Comparison of ENCODE assay signal across 19 cellular contexts in the genomic region with DNA sequence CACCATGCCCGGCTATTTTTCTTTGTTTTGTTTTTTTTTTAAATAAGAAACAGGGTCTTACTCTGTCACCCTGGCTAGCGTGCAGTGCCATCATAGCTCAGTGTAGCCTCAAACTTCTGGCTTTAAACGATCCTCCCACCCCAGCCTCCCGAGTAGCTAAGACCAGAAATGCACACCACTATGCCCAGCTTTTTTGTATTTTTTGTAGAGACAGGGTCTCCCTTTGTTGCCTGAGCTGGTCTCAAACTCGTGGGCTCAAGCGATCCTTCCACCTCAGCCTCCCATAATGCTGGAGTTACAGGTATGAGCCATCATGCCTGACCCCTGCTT. TPM values are rescaled to one million over a fixed set of nuclear protein-coding genes. Genes with fewer than 3 reads are reported as not detected.
A peak's percentile ranks its signal among the peaks of the same experiment; 100 is the strongest.
DNase-seq lines count a peak whose midpoint lies in the region; ATAC-seq and TF ChIP-seq lines count a peak whose summit lies in the region.
"Had no signal": no experiment of that assay in that cellular context is flagged by ENCODE, and none has a peak within 500 bp of the region (broad histone marks: within the 10 kb centered on the region; RNA-seq: fewer than 3 reads in every experiment).

No MANE protein-coding gene starts in this region.

- no peaks in the 10 kb centered on the region for H3K4me1 ChIP-seq in CD4-positive, CD25-positive, alpha-beta regulatory T cell (ENCODE audit: control insufficient read depth, insufficient read depth, low read length, poor library complexity, severe bottlenecking)
- peaks cover 7 to 16% of the 10 kb centered on the region in 2 donors for H3K4me1 ChIP-seq in thyroid gland

- H3K27ac ChIP-seq in CD4-positive, CD25-positive, alpha-beta regulatory T cell (ENCODE audit: insufficient read depth, low read length, poor library complexity, severe bottlenecking), result no peak overlapping the region
- peak overlapping the region in 2 of 3 donors; percentile 58 to 73 for H3K27ac ChIP-seq in thyroid gland

- H3K4me3 ChIP-seq in CD4-positive, CD25-positive, alpha-beta regulatory T cell (ENCODE audit: low read depth, low read length), result no peak overlapping the region
- H3K4me3 ChIP-seq in thyroid gland (replicated peaks in 1 of 3), result no peak overlapping the region

- no peaks in the 10 kb centered on the region for H3K9me3 ChIP-seq in CD4-positive, CD25-positive, alpha-beta regulatory T cell (ENCODE audit: control insufficient read depth in 2 of 2, low read length in 2 of 2)
- no peaks in the 10 kb centered on the region for H3K9me3 ChIP-seq in thyroid gland
- H3K9me3 ChIP-seq: BE2C had no signal

- intact Hi-C loops in thyroid gland (cut with DNase I), result no loop called here

- peaks cover 37% of the 10 kb centered on the region for H3K36me3 Mint-ChIP-seq in CD4-positive, CD25-positive, alpha-beta regulatory T cell
- H3K36me3 Mint-ChIP-seq in brain, result peaks cover 29% of the 10 kb centered on the region

- no peak for DNase-seq in CD4-positive, CD25-positive, alpha-beta regulatory T cell
- peak; percentile 12 for DNase-seq in mesenteric fat pad (ENCODE audit: low spot score)
- no peak for DNase-seq in thyroid gland
- DNase-seq in DMS53 (lab: John Stamatoyannopoulos, UW), result no peak
- no peak for DNase-seq in NCI-H187 (lab: John Stamatoyannopoulos, UW)
- DNase-seq: BE2C; Calu3; CD4-positive, alpha-beta T cell; DMS79; KG1; MV-4-11; NCI-H187 treated with DMSO at 0.1 percent for 48 hours; NCI-H2227 treated with DMSO at 0.1 percent for 48 hours; NCI-H510A treated with DMSO at 0.1 percent for 48 hours; NCI-H774 had no signal

- TF ChIP-seq POLR2A in thyroid gland (IDR thresholded peaks at IDR 0.05), result no peak

- peaks cover 0 to 3% (median 0%) of the 10 kb centered on the region in 7 donors for H3K9me3 Mint-ChIP-seq in CD4-positive, CD25-positive, alpha-beta regulatory T cell
- peaks cover 0 to 6% (median 0%) of the 10 kb centered on the region in 5 experiments for H3K9me3 Mint-ChIP-seq in brain
- H3K9me3 Mint-ChIP-seq: CD4-positive, alpha-beta T cell had no signal

- no peaks in the 10 kb centered on the region for H3K27me3 ChIP-seq in CD4-positive, CD25-positive, alpha-beta regulatory T cell (ENCODE audit: control insufficient read depth, insufficient read depth, low read length)
- H3K27me3 ChIP-seq in thyroid gland, result no peaks in the 10 kb centered on the region
- H3K27me3 ChIP-seq: BE2C had no signal

- TF ChIP-seq CTCF in brain (conservative IDR thresholded peaks at IDR 0.05) (no peak), thyroid gland (IDR thresholded peaks at IDR 0.05) (no peak)

- WGBS in thyroid gland, 2 donors, result 92 to 96% methylated on average over 6 of the region's 6 CpGs

- no peak overlapping the region for H3K4me3 Mint-ChIP-seq in CD4-positive, CD25-positive, alpha-beta regulatory T cell
- H3K4me3 Mint-ChIP-seq in brain, result no peak overlapping the region
- H3K4me3 Mint-ChIP-seq: CD4-positive, alpha-beta T cell had no signal

- H3K27ac Mint-ChIP-seq in CD4-positive, CD25-positive, alpha-beta regulatory T cell, result peak overlapping the region in 2 of 3 donors; percentile 47 to 52
- H3K27ac Mint-ChIP-seq in brain, result peak overlapping the region in 3 of 5 experiments; percentile 23 to 89 (median 85)
- H3K27ac Mint-ChIP-seq: CD4-positive, alpha-beta T cell had no signal

- H3K27me3 Mint-ChIP-seq in CD4-positive, CD25-positive, alpha-beta regulatory T cell, result no peaks in the 10 kb centered on the region
- no peaks in the 10 kb centered on the region for H3K27me3 Mint-ChIP-seq in brain
- H3K27me3 Mint-ChIP-seq: CD4-positive, alpha-beta T cell had no signal

- peaks cover 33% of the 10 kb centered on the region for H3K36me3 ChIP-seq in CD4-positive, CD25-positive, alpha-beta regulatory T cell (ENCODE audit: control insufficient read depth, insufficient read depth, low read length)
- no peaks in the 10 kb centered on the region for H3K36me3 ChIP-seq in thyroid gland
- H3K36me3 ChIP-seq: BE2C had no signal

- no peak for ATAC-seq in CD4-positive, CD25-positive, alpha-beta regulatory T cell (ENCODE audit: low read depth in 2 of 2)
- ATAC-seq in HG03520 (IDR thresholded peaks at IDR 0.05; ENCODE audit: unreplicated experiment) (no peak), GM18909 (IDR thresholded peaks at IDR 0.05; ENCODE audit: poor library complexity, unreplicated experiment) (no peak)
- ATAC-seq: Right ventricle myocardium inferior had no signal

- peaks cover 0 to 9% (median 3%) of the 10 kb centered on the region in 4 donors for H3K4me1 Mint-ChIP-seq in CD4-positive, CD25-positive, alpha-beta regulatory T cell
- H3K4me1 Mint-ChIP-seq in brain, result peaks cover 23% of the 10 kb centered on the region

RNA-seq across cellular contexts. Expression of a gene that starts 59.7 kb away (rescaled TPM):
- total RNA-seq in CD4-positive, CD25-positive, alpha-beta regulatory T cell, result 93.0 TPM
- polyA plus RNA-seq in CD4-positive, CD25-positive, alpha-beta regulatory T cell, result 10 to 100 TPM; 36.3 to 43.4 (median 39.2) TPM
- 42.5 TPM for polyA plus RNA-seq in brain (ENCODE audit: insufficient read depth, low read depth, low replicate concordance)
- total RNA-seq in mesenteric fat pad (43.0 TPM), thyroid gland (10 to 100 TPM; 35.9 to 72.1 (median 47.7) TPM)
